ENCODE assay signal across 23 cellular contexts in genomic region chr2:19806131-19806530, GRCh38.
"Had no signal": no experiment of that assay in that cellular context is flagged by ENCODE, and none has a peak within 500 bp of the region (broad histone marks: within the 10 kb centered on the region; RNA-seq: fewer than 3 reads in every experiment).

No MANE protein-coding gene starts in this region.

- H3K4me1 Mint-ChIP-seq: activated CD4-positive, alpha-beta memory T cell treated with anti-CD3 and anti-CD28 coated beads, Interleukin-2, amount 10 ng/mL, durations not matched to agents 7 days and 5 days; activated naive CD4-positive, alpha-beta T cell treated with anti-CD3 and anti-CD28 coated beads, Interleukin-2, amount 50 U/mL, for 24 hours; activated naive CD8-positive, alpha-beta T cell treated with anti-CD3 and anti-CD28 coated beads, Interleukin-2, amount 50 U/mL, for 24 hours had no signal

- H3K9me3 ChIP-seq: heart right ventricle, lower lobe of right lung, right lobe of liver, testis had no signal

- H3K9me3 Mint-ChIP-seq: activated CD4-positive, alpha-beta memory T cell treated with anti-CD3 and anti-CD28 coated beads, Interleukin-2, amount 10 ng/mL, durations not matched to agents 7 days and 5 days; activated naive CD4-positive, alpha-beta T cell treated with anti-CD3 and anti-CD28 coated beads, Interleukin-2, amount 50 U/mL, for 24 hours; activated naive CD8-positive, alpha-beta T cell treated with anti-CD3 and anti-CD28 coated beads, Interleukin-2, amount 50 U/mL, for 24 hours; activated T-helper 2 cell treated with anti-CD3 and anti-CD28 coated beads, Interferon-gamma antibody, Interleukin-2, Interleukin-4, amounts not matched to agents 10 μg/mL and 5 μg/mL and 100 μg/mL, durations not matched to agents 14 hours and 24 hours and 36 hours; natural killer cell treated with Interleukin-12 subunit alpha and Interleukin-12 subunit beta and Interleukin-15 and Interleukin-18, amount 100 ng/mL, for 72 hours; T-helper 2 cell treated with Interferon-gamma antibody and Interleukin-4, amounts not matched to agents 5 μg/mL and 100 μg/mL, for 36 hours had no signal

- H3K4me3 Mint-ChIP-seq: activated CD4-positive, alpha-beta memory T cell treated with anti-CD3 and anti-CD28 coated beads, Interleukin-2, amount 10 ng/mL, durations not matched to agents 7 days and 5 days; activated naive CD4-positive, alpha-beta T cell treated with anti-CD3 and anti-CD28 coated beads, Interleukin-2, amount 50 U/mL, for 24 hours; activated naive CD8-positive, alpha-beta T cell treated with anti-CD3 and anti-CD28 coated beads, Interleukin-2, amount 50 U/mL, for 24 hours; natural killer cell treated with Interleukin-12 subunit alpha and Interleukin-12 subunit beta and Interleukin-15 and Interleukin-18, amount 100 ng/mL, for 72 hours; T-helper 2 cell treated with Interferon-gamma antibody and Interleukin-4, amounts not matched to agents 5 μg/mL and 100 μg/mL, for 36 hours had no signal

- H3K27me3 ChIP-seq: cardiac muscle cell, heart right ventricle, right lobe of liver, testis had no signal

- H3K36me3 Mint-ChIP-seq: activated naive CD4-positive, alpha-beta T cell treated with anti-CD3 and anti-CD28 coated beads, Interleukin-2, amount 50 U/mL, for 24 hours; natural killer cell treated with Interleukin-12 subunit alpha and Interleukin-12 subunit beta and Interleukin-15 and Interleukin-18, amount 100 ng/mL, for 72 hours had no signal

- H3K36me3 ChIP-seq: cardiac muscle cell, heart right ventricle, lower lobe of right lung, right lobe of liver had no signal

- DNase-seq: activated CD4-positive, alpha-beta memory T cell treated with anti-CD3 and anti-CD28 coated beads, Interleukin-2, amount 10 ng/mL, durations not matched to agents 7 days and 5 days; activated CD4-positive, alpha-beta T cell treated with anti-CD3 and anti-CD28 coated beads for 48 hours; activated naive CD8-positive, alpha-beta T cell treated with anti-CD3 and anti-CD28 coated beads, Interleukin-2, amount 50 U/mL, for 24 hours; activated T-cell treated with anti-CD3 and anti-CD28 coated beads, Interleukin-2, amount 50 U/mL, for 48 hours; amygdala; cerebellar nuclear complex; cortex of kidney; foreskin fibroblast; heart right ventricle; lower lobe of right lung; mesendoderm; right lobe of liver; stimulated activated CD4-positive, alpha-beta T cell treated with anti-CD3 and anti-CD28 coated beads, Interleukin-2, amount 100 ng/mL, for 48 hours; stimulated activated naive CD8-positive, alpha-beta T cell treated with anti-CD3 and anti-CD28 coated beads, Interleukin-15, Interleukin-2, amounts not matched to agents 100 U/mL and 50 U/mL, for 24 hours; T-helper 1 cell; testis had no signal

- H3K27ac Mint-ChIP-seq: activated CD4-positive, alpha-beta memory T cell treated with anti-CD3 and anti-CD28 coated beads, Interleukin-2, amount 10 ng/mL, durations not matched to agents 7 days and 5 days; activated naive CD4-positive, alpha-beta T cell treated with anti-CD3 and anti-CD28 coated beads, Interleukin-2, amount 50 U/mL, for 24 hours; activated naive CD8-positive, alpha-beta T cell treated with anti-CD3 and anti-CD28 coated beads, Interleukin-2, amount 50 U/mL, for 24 hours; activated T-helper 2 cell treated with anti-CD3 and anti-CD28 coated beads, Interferon-gamma antibody, Interleukin-2, Interleukin-4, amounts not matched to agents 10 μg/mL and 5 μg/mL and 100 μg/mL, durations not matched to agents 14 hours and 24 hours and 36 hours; natural killer cell treated with Interleukin-12 subunit alpha and Interleukin-12 subunit beta and Interleukin-15 and Interleukin-18, amount 100 ng/mL, for 72 hours; T-helper 2 cell treated with Interferon-gamma antibody and Interleukin-4, amounts not matched to agents 5 μg/mL and 100 μg/mL, for 36 hours had no signal

- H3K27ac ChIP-seq: cardiac muscle cell, lower lobe of right lung, right lobe of liver, testis, VCaP had no signal

- ATAC-seq: activated naive CD8-positive, alpha-beta T cell treated with anti-CD3 and anti-CD28 coated beads, Interleukin-2, amount 50 U/mL, for 24 hours; left lobe of liver; lower lobe of right lung; right lobe of liver; stimulated activated naive CD8-positive, alpha-beta T cell treated with anti-CD3 and anti-CD28 coated beads, Interleukin-15, Interleukin-2, amounts not matched to agents 100 U/mL and 50 U/mL, for 24 hours had no signal

- H3K4me1 ChIP-seq: lower lobe of right lung, right lobe of liver, testis had no signal

- H3K4me3 ChIP-seq: cardiac muscle cell, heart right ventricle, lower lobe of right lung, right lobe of liver, testis had no signal
